ENCODE assay signal across 12 cellular contexts in the genomic region with DNA sequence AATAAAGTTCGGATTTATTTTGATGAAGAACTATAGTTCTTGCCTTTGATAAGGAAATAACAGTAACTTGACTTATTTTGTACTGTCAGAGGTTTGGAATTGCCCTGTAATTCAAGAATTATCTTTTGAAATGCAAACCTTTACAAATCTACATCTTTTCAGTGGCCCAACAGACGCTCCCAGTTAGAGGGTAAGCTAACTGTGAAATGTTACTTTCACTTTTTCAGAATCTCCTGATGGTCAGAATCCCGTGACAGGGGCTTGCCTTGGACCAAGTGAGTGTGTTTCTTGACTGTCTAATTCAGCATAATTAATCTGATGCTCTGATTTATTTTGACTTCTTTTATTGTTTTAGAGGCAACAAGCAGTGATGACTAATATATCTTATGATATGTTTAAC.
A peak's percentile ranks its signal among the peaks of the same experiment; 100 is the strongest.
DNase-seq lines count a peak whose midpoint lies in the region; ATAC-seq, FAIRE-seq and TF ChIP-seq lines count a peak whose summit lies in the region.
"Had no signal": no experiment of that assay in that cellular context is flagged by ENCODE, and none has a peak within 500 bp of the region (broad histone marks: within the 10 kb centered on the region; RNA-seq: fewer than 3 reads in every experiment).

No MANE protein-coding gene starts in this region.

- no peak overlapping the region for H3K18ac ChIP-seq in IMR-90 (ENCODE audit: low read depth, low read length)
- no peak overlapping the region for H3K18ac ChIP-seq in H9 (ENCODE audit: insufficient read length, low read depth, low read length)

- TF ChIP-seq RAD21 in A549 (conservative IDR thresholded peaks at IDR 0.05 in 1 of 2, IDR thresholded peaks at IDR 0.05 in 1 of 2) (no peak), IMR-90 (IDR thresholded peaks at IDR 0.05; ENCODE audit: low read length) (no peak)

- H3K27me3 ChIP-seq in IMR-90 (ENCODE audit: control insufficient read depth, insufficient read depth, low read length) = no peaks in the 10 kb centered on the region
- no peaks in the 10 kb centered on the region for H3K27me3 ChIP-seq in fibroblast of lung (ENCODE audit: control insufficient read depth, insufficient read depth, low read length)
- no peaks in the 10 kb centered on the region for H3K27me3 ChIP-seq in H9 (ENCODE audit: insufficient read depth, low read length)

- TF ChIP-seq CTCF in A549 (IDR thresholded peaks at IDR 0.05) (no peak), IMR-90 (conservative IDR thresholded peaks at IDR 0.05; ENCODE audit: low read depth, low read length) (no peak), fibroblast of lung (conservative IDR thresholded peaks at IDR 0.05 in 1 of 2, IDR thresholded peaks at IDR 0.05 in 1 of 2; ENCODE audit: low read depth in 1 of 2, low read length in 2 of 2) (no peak), H9 (conservative IDR thresholded peaks at IDR 0.05) (no peak)

- H4K8ac ChIP-seq in IMR-90 (ENCODE audit: low read depth in 2 of 2, low read length in 2 of 2) (no peak overlapping the region), H9 (replicated peaks; ENCODE audit: insufficient read length, low read depth, low read length) (no peak overlapping the region)

- H4K20me1 ChIP-seq in IMR-90 (ENCODE audit: insufficient read depth, low read length) (no peaks in the 10 kb centered on the region), fibroblast of lung (ENCODE audit: control insufficient read depth, extremely low read depth, insufficient read depth, low read length) (no peaks in the 10 kb centered on the region), H9 (ENCODE audit: control insufficient read depth, insufficient read depth, insufficient read length) (no peaks in the 10 kb centered on the region)

- no peaks in the 10 kb centered on the region for H3K79me1 ChIP-seq in IMR-90 (ENCODE audit: low read depth in 1 of 2, low read length in 2 of 2)
- no peaks in the 10 kb centered on the region for H3K79me1 ChIP-seq in H9 (ENCODE audit: insufficient read depth, low read depth, low read length, poor library complexity, severe bottlenecking)

- ATAC-seq in A549 (peak in 1 of 2 experiments; percentile 52; a peak in 2 of 6 replicates), GM19324 (IDR thresholded peaks at IDR 0.05; ENCODE audit: low FRiP score, unreplicated experiment) (peak; percentile 43), IMR-90 (ENCODE audit: low read depth) (peak; percentile 21; the same call in 1 of the 2 replicates), HG03521 (IDR thresholded peaks at IDR 0.05; ENCODE audit: unreplicated experiment) (no peak)
- ATAC-seq: activated CD8-positive, alpha-beta T cell treated with anti-CD3 and anti-CD28 coated beads for 36 hours had no signal

- no peaks in the 10 kb centered on the region; a peak in 1 of 5 replicates for H3K9me3 Mint-ChIP-seq in H9

- H3K9me3 ChIP-seq in A549 = no peaks in the 10 kb centered on the region
- no peaks in the 10 kb centered on the region for H3K9me3 ChIP-seq in IMR-90 (ENCODE audit: control insufficient read depth, insufficient read depth, low read length)
- H3K9me3 ChIP-seq in fibroblast of lung (ENCODE audit: control insufficient read depth, insufficient read depth, low read depth, low read length) = no peaks in the 10 kb centered on the region
- H3K9me3 ChIP-seq in H9 (ENCODE audit: control insufficient read depth, low read depth, low read length) = no peaks in the 10 kb centered on the region

- H2AK5ac ChIP-seq in IMR-90 (ENCODE audit: low read depth, low read length) (no peak overlapping the region), H9 (ENCODE audit: insufficient read length, low read length) (no peak overlapping the region)

- H2AK9ac ChIP-seq in IMR-90 (replicated peaks; ENCODE audit: low read depth, low read length, poor library complexity) = no peak overlapping the region

- H3K4me2 ChIP-seq in A549 (peak overlapping the region; percentile 65), IMR-90 (ENCODE audit: low read depth, low read length) (no peak overlapping the region; the same call in 1 of the 2 replicates), fibroblast of lung (ENCODE audit: extremely low read depth, insufficient read depth, low read length) (peak overlapping the region; percentile 54), H9 (ENCODE audit: insufficient read depth, insufficient read length, low read length) (no peak overlapping the region)

- H4K5ac ChIP-seq in IMR-90 (ENCODE audit: low read depth, low read length) (no peak overlapping the region), H9 (ENCODE audit: insufficient read length, low read depth, low read length) (no peak overlapping the region)

- H3T11ph ChIP-seq in H9 (ENCODE audit: low read length) = no peak overlapping the region

- no peaks in the 10 kb centered on the region for H3K79me2 ChIP-seq in fibroblast of lung (ENCODE audit: control insufficient read depth, insufficient read depth, low read length)
- H3K79me2 ChIP-seq in H9 (ENCODE audit: insufficient read depth, low read length) = no peaks in the 10 kb centered on the region

- no peak overlapping the region for H3K23ac ChIP-seq in IMR-90 (ENCODE audit: low read depth, low read length)
- H3K23ac ChIP-seq in H9 (ENCODE audit: insufficient read length, low read depth, low read length) = no peak overlapping the region

- H2BK5ac ChIP-seq in IMR-90 (ENCODE audit: low read depth, low read length, poor library complexity, severe bottlenecking) = no peak overlapping the region
- no peak overlapping the region for H2BK5ac ChIP-seq in H9 (ENCODE audit: insufficient read length, low read length)

- H3K36me3 Mint-ChIP-seq in H9 (ENCODE audit: insufficient read depth in 1 of 3, low read depth in 3 of 3) = no peaks in the 10 kb centered on the region

- no peaks in the 10 kb centered on the region for H3K23me2 ChIP-seq in H9 (ENCODE audit: insufficient read length, low read depth, low read length, poor library complexity, severe bottlenecking)

- H3K36me3 ChIP-seq in IMR-90 (ENCODE audit: control insufficient read depth, insufficient read depth, low read length) = no peaks in the 10 kb centered on the region
- no peaks in the 10 kb centered on the region for H3K36me3 ChIP-seq in fibroblast of lung (ENCODE audit: control insufficient read depth, insufficient read depth, low read length)

- H2BK120ac ChIP-seq in IMR-90 (ENCODE audit: low read depth, low read length) = no peak overlapping the region
- no peak overlapping the region for H2BK120ac ChIP-seq in H9 (ENCODE audit: low read depth, low read length, poor library complexity, severe bottlenecking)

- H3K9ac ChIP-seq in IMR-90 (ENCODE audit: low read depth, low read length) (no peak overlapping the region), fibroblast of lung (ENCODE audit: insufficient read depth, low read length) (no peak overlapping the region), H9 (ENCODE audit: extremely low read depth, insufficient read length, low read length) (no peak overlapping the region)

- H3K4me1 ChIP-seq in A549 (no peaks in the 10 kb centered on the region), IMR-90 (ENCODE audit: control insufficient read depth, insufficient read depth, low read length) (no peaks in the 10 kb centered on the region), fibroblast of lung (ENCODE audit: control insufficient read depth, extremely low read depth, insufficient read depth, low read length) (no peaks in the 10 kb centered on the region), H9 (ENCODE audit: insufficient read depth, low read length) (peaks cover 3% of the 10 kb centered on the region; the same call in 1 of the 2 replicates)

- H3K56ac ChIP-seq in IMR-90 (ENCODE audit: extremely low read depth, insufficient read depth, low read length) (no peak overlapping the region), H9 (ENCODE audit: insufficient read length, low read depth, low read length) (no peak overlapping the region)

- intact Hi-C loops in IMR-90 (cut with micrococcal nuclease) = no loop called here

- H2BK15ac ChIP-seq in IMR-90 (ENCODE audit: low read depth, low read length) = no peak overlapping the region
- no peak overlapping the region for H2BK15ac ChIP-seq in H9 (ENCODE audit: low read depth, low read length)

- no peak overlapping the region; a peak in 1 of 7 replicates for H3K27ac Mint-ChIP-seq in H9
- H3K27ac Mint-ChIP-seq: activated CD8-positive, alpha-beta T cell treated with anti-CD3 and anti-CD28 coated beads for 36 hours had no signal

- no peak for TF ChIP-seq POLR2A in A549 (IDR thresholded peaks at IDR 0.05; ENCODE audit: low read length)
- no peak for TF ChIP-seq POLR2A in IMR-90 (IDR thresholded peaks at IDR 0.05; ENCODE audit: low read depth, low read length)

- H3K4ac ChIP-seq in IMR-90 (ENCODE audit: low read depth, low read length) (no peak overlapping the region), H9 (ENCODE audit: low read depth, low read length) (no peak overlapping the region)

- WGBS in A549 (ENCODE audit: missing lambda C conversion rate) = 27% methylated on average over 3 of the region's 3 CpGs
- no CpG with 5 or more reads among the region's 3 CpGs for WGBS in IMR-90 (ENCODE audit: extremely low coverage in 2 of 2, insufficient read length in 1 of 2), 2 experiments
- no CpG with 5 or more reads among the region's 3 CpGs for WGBS in H9 (ENCODE audit: extremely low coverage, insufficient read length, low lambda C conversion rate)

- no peaks in the 10 kb centered on the region for H3K27me3 Mint-ChIP-seq in H9 (ENCODE audit: low read depth)
- H3K27me3 Mint-ChIP-seq: activated CD8-positive, alpha-beta T cell treated with anti-CD3 and anti-CD28 coated beads for 36 hours had no signal

- H2BK20ac ChIP-seq in IMR-90 (ENCODE audit: low read depth, low read length) = no peak overlapping the region
- H2BK20ac ChIP-seq in H9 (ENCODE audit: low read depth, low read length, poor library complexity, severe bottlenecking) = no peak overlapping the region

- TF ChIP-seq EP300 in A549 (IDR thresholded peaks at IDR 0.05) = no peak

- H3K4me3 Mint-ChIP-seq in H9 = no peak overlapping the region
- H3K4me3 Mint-ChIP-seq: activated CD8-positive, alpha-beta T cell treated with anti-CD3 and anti-CD28 coated beads for 36 hours had no signal

- H3K27ac ChIP-seq in A549 = no peak overlapping the region
- H3K27ac ChIP-seq in IMR-90 (ENCODE audit: insufficient read depth, low read length) = no peak overlapping the region
- no peak overlapping the region for H3K27ac ChIP-seq in fibroblast of lung (ENCODE audit: insufficient read depth, low read length)
- H3K27ac ChIP-seq in H9 (ENCODE audit: insufficient read length, low read depth, low read length) = no peak overlapping the region
- H3K27ac ChIP-seq in caudate nucleus (ENCODE audit: low read depth, low read length) = no peak overlapping the region

- peaks cover 20 to 25% of the 10 kb centered on the region in 2 experiments for H3K4me1 Mint-ChIP-seq in H9

- H3K4me3 ChIP-seq in A549 (peak overlapping the region; percentile 21; the same call in 1 of the 3 replicates), IMR-90 (ENCODE audit: insufficient read depth, low read depth, low read length) (no peak overlapping the region), fibroblast of lung (replicated peaks in 1 of 4; ENCODE audit: control extremely low read depth in 1 of 4, insufficient read depth in 1 of 4, low read depth in 3 of 4, low read length in 4 of 4) (peak overlapping the region; percentile 14 to 33 (median 15))

- H3K14ac ChIP-seq in IMR-90 (replicated peaks; ENCODE audit: low read depth, low read length) = no peak overlapping the region
- H3K14ac ChIP-seq in H9 (ENCODE audit: insufficient read depth, low read length) = no peak overlapping the region

- H2AFZ ChIP-seq in IMR-90 (replicated peaks; ENCODE audit: low read length, poor library complexity) (no peak overlapping the region), fibroblast of lung (ENCODE audit: low read length) (peak overlapping the region; percentile 34), H9 (ENCODE audit: low read length) (no peak overlapping the region)

- DNase-seq in A549 (ENCODE audit: low read depth in 1 of 2, low spot score in 1 of 2) = no peak
- DNase-seq in IMR-90 = no peak
- peak; percentile 26 to 36 for DNase-seq in fibroblast of lung (ENCODE audit: low read depth in 2 of 2)
- DNase-seq in retina = no peak
- DNase-seq in H9 = no peak
- DNase-seq in caudate nucleus (lab: John Stamatoyannopoulos, UW) = no peak
- DNase-seq: activated CD8-positive, alpha-beta T cell treated with anti-CD3 and anti-CD28 coated beads for 36 hours; islet precursor cell; stimulated activated CD4-positive, alpha-beta T cell treated with anti-CD3 and anti-CD28 coated beads, Interleukin-4, amount 100 ng/mL, for 24 hours; T-helper 1 cell had no signal

- H4K91ac ChIP-seq in IMR-90 (ENCODE audit: insufficient read depth, low read depth, low read length) (no peak overlapping the region), H9 (ENCODE audit: insufficient read length, low read depth, low read length) (no peak overlapping the region)

- no peaks in the 10 kb centered on the region for H3K9me1 ChIP-seq in IMR-90 (ENCODE audit: insufficient read depth, low read length)

- BruUV-seq in IMR-90 (replicated peaks; lab: Mats Ljungman, UMichigan) = no TSS peak

- CTCF ChIA-PET in A549 (lab: Yijun Ruan, JAX) = no interaction called here
- CTCF ChIA-PET in IMR-90 (lab: Yijun Ruan, JAX) = no interaction called here

- dilution Hi-C loops in IMR-90 (cut with HindIII; ENCODE audit: low sequenced_read_pairs, unreplicated experiment) = no loop called here

- in situ Hi-C loops in IMR-90 (cut with MboI; ENCODE audit: low sequenced_read_pairs) = no loop called here

- FAIRE-seq in A549 (lab: Jason Lieb, UNC) = no peak

- H2BK12ac ChIP-seq in H9 (ENCODE audit: insufficient read length, low read depth, low read length) = no peak overlapping the region

- POLR2A ChIA-PET in A549 (lab: Yijun Ruan, JAX) (no interaction called here), IMR-90 (lab: Charles Lee; ENCODE audit: unreplicated experiment) (no interaction called here)

Comparison
In these comparisons a context has a peak if more than half of its experiments do, and no peak if none do; other contexts are left out.
1. DNase-seq: peak in fibroblast of lung (2 of 2); none in A549 (0 of 2), IMR-90 (single experiment), retina (single experiment), H9 (single experiment) and caudate nucleus (0 of 61).
2. H3K4me2 ChIP-seq: peak in A549 (single experiment) and fibroblast of lung (single experiment); none in IMR-90 (single experiment) and H9 (single experiment).